In the genomic region with DNA sequence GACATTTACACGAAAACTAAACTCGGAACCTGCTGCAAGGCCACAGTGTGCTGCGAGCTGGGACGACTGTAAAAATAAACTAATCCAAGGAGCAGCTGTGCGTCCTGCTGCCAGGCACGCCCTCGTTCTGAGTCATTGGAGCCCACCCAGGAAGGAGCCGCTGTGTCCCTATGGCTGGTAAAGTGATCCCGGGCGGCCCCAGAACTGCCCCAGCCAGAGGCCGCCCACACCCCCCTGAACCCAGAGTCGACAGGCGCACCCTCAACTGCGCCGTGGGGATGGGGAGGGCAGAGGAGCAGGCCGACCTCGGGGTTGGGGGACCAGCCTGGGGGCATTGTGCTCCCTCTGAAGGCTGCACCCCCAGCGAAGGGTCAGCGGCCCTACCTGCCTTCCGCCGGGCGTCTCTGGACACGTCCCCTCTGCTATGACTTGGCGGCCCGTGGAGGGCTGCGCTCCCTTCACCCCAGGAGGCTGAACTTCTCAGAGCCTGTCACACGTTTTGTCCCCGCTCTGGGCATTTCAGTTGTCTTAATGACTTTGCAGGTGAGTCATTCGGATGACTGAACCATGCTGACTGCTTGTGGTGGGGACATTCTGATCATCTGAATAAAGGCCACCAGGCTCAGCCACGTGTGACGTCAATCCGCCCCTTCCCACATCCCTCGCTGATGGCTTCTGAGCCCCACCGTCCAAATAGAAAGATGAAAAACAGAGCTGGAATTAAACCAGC, we compare ENCODE assay signal across 1 cellular context.
TF ChIP-seq lines count a peak whose summit lies in the region.

No MANE protein-coding gene starts in this region.

TF ChIP-seq in HEK293, 187 proteins besides CTCF, POLR2A, EP300 and RAD21 (continued from another document and continues in another):
- TF ChIP-seq, protein P1, sequence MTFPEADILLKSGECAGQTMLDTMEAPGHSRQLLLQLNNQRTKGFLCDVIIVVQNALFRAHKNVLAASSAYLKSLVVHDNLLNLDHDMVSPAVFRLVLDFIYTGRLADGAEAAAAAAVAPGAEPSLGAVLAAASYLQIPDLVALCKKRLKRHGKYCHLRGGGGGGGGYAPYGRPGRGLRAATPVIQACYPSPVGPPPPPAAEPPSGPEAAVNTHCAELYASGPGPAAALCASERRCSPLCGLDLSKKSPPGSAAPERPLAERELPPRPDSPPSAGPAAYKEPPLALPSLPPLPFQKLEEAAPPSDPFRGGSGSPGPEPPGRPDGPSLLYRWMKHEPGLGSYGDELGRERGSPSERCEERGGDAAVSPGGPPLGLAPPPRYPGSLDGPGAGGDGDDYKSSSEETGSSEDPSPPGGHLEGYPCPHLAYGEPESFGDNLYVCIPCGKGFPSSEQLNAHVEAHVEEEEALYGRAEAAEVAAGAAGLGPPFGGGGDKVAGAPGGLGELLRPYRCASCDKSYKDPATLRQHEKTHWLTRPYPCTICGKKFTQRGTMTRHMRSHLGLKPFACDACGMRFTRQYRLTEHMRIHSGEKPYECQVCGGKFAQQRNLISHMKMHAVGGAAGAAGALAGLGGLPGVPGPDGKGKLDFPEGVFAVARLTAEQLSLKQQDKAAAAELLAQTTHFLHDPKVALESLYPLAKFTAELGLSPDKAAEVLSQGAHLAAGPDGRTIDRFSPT (tag by site-specific recombination; IDR thresholded peaks at IDR 0.05) = peak; percentile 83
- TF ChIP-seq ZNF248 (tag by site-specific recombination; IDR thresholded peaks at IDR 0.05) (no peak), ZNF223 (tag by site-specific recombination; IDR thresholded peaks at IDR 0.05) (no peak), HOXD13 (CRISPR knock-in tag; IDR thresholded peaks at IDR 0.05; ENCODE audit: borderline replicate concordance) (no peak), ZBTB17 (tag by site-specific recombination; IDR thresholded peaks at IDR 0.05) (peak; percentile 47; the same call in 1 of the 2 replicates), KLF7 (tag by site-specific recombination; IDR thresholded peaks at IDR 0.05; ENCODE audit: borderline replicate concordance) (no peak), ZNF23 (tag by site-specific recombination; IDR thresholded peaks at IDR 0.05; ENCODE audit: borderline replicate concordance) (no peak), ZNF138 (tag by site-specific recombination; IDR thresholded peaks at IDR 0.05; ENCODE audit: borderline replicate concordance) (no peak), ZNF404 (tag by site-specific recombination; IDR thresholded peaks at IDR 0.05) (no peak), ZNF433 (tag by site-specific recombination; IDR thresholded peaks at IDR 0.05; ENCODE audit: low read depth) (no peak), ZNF785 (tag by site-specific recombination; IDR thresholded peaks at IDR 0.05) (no peak), GLIS1 (tag by site-specific recombination; IDR thresholded peaks at IDR 0.05) (peak; percentile 94), REPIN1 (tag by site-specific recombination; IDR thresholded peaks at IDR 0.05; ENCODE audit: low read depth) (no peak), ZXDB (tag by site-specific recombination; IDR thresholded peaks at IDR 0.05) (no peak), ZNF548 (tag by site-specific recombination; IDR thresholded peaks at IDR 0.05) (no peak), ZFP3 (tag by site-specific recombination; IDR thresholded peaks at IDR 0.05; ENCODE audit: low read depth) (no peak), GLI4 (tag by site-specific recombination; IDR thresholded peaks at IDR 0.05) (0 out of 2 replicates have a peak, but pooled peaks have one; percentile 43), ZEB2 (tag by site-specific recombination; IDR thresholded peaks at IDR 0.05) (peak; percentile 73; the same call in 1 of the 2 replicates), ZNF266 (tag by site-specific recombination; IDR thresholded peaks at IDR 0.05; ENCODE audit: low read depth) (no peak), ZNF292 (tag by site-specific recombination; IDR thresholded peaks at IDR 0.05; ENCODE audit: borderline replicate concordance, low read depth) (no peak), GFI1B (tag by site-specific recombination; IDR thresholded peaks at IDR 0.05) (no peak), ZNF2 (tag by site-specific recombination; IDR thresholded peaks at IDR 0.05) (no peak), ZSCAN23 (tag by site-specific recombination; IDR thresholded peaks at IDR 0.05) (no peak), ZNF560 (tag by site-specific recombination; IDR thresholded peaks at IDR 0.05; ENCODE audit: borderline replicate concordance) (no peak), PRDM1 (tag by site-specific recombination; IDR thresholded peaks at IDR 0.05) (no peak), ZNF426 (tag by site-specific recombination; IDR thresholded peaks at IDR 0.05) (no peak), ZNF239 (tag by site-specific recombination; IDR thresholded peaks at IDR 0.05) (no peak), MZF1 (tag by site-specific recombination; IDR thresholded peaks at IDR 0.05; ENCODE audit: borderline replicate concordance) (no peak), YY1 (tag by site-specific recombination; IDR thresholded peaks at IDR 0.05) (no peak), ZNF830 (tag by site-specific recombination; IDR thresholded peaks at IDR 0.05; ENCODE audit: low read depth) (no peak), ZFP37 (tag by site-specific recombination; IDR thresholded peaks at IDR 0.05) (peak; percentile 27; the same call in 1 of the 2 replicates), ZNF157 (tag by site-specific recombination; IDR thresholded peaks at IDR 0.05) (no peak), GLIS2 (tag by site-specific recombination; IDR thresholded peaks at IDR 0.05) (peak; percentile 97), ZNF624 (tag by site-specific recombination; IDR thresholded peaks at IDR 0.05) (no peak)
- TF ChIP-seq, protein P2, sequence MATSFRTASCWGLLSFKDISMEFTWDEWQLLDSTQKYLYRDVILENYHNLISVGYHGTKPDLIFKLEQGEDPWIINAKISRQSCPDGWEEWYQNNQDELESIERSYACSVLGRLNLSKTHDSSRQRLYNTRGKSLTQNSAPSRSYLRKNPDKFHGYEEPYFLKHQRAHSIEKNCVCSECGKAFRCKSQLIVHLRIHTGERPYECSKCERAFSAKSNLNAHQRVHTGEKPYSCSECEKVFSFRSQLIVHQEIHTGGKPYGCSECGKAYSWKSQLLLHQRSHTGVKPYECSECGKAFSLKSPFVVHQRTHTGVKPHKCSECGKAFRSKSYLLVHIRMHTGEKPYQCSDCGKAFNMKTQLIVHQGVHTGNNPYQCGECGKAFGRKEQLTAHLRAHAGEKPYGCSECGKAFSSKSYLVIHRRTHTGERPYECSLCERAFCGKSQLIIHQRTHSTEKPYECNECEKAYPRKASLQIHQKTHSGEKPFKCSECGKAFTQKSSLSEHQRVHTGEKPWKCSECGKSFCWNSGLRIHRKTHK (tag by site-specific recombination; IDR thresholded peaks at IDR 0.05) = no peak
- TF ChIP-seq, protein P3, sequence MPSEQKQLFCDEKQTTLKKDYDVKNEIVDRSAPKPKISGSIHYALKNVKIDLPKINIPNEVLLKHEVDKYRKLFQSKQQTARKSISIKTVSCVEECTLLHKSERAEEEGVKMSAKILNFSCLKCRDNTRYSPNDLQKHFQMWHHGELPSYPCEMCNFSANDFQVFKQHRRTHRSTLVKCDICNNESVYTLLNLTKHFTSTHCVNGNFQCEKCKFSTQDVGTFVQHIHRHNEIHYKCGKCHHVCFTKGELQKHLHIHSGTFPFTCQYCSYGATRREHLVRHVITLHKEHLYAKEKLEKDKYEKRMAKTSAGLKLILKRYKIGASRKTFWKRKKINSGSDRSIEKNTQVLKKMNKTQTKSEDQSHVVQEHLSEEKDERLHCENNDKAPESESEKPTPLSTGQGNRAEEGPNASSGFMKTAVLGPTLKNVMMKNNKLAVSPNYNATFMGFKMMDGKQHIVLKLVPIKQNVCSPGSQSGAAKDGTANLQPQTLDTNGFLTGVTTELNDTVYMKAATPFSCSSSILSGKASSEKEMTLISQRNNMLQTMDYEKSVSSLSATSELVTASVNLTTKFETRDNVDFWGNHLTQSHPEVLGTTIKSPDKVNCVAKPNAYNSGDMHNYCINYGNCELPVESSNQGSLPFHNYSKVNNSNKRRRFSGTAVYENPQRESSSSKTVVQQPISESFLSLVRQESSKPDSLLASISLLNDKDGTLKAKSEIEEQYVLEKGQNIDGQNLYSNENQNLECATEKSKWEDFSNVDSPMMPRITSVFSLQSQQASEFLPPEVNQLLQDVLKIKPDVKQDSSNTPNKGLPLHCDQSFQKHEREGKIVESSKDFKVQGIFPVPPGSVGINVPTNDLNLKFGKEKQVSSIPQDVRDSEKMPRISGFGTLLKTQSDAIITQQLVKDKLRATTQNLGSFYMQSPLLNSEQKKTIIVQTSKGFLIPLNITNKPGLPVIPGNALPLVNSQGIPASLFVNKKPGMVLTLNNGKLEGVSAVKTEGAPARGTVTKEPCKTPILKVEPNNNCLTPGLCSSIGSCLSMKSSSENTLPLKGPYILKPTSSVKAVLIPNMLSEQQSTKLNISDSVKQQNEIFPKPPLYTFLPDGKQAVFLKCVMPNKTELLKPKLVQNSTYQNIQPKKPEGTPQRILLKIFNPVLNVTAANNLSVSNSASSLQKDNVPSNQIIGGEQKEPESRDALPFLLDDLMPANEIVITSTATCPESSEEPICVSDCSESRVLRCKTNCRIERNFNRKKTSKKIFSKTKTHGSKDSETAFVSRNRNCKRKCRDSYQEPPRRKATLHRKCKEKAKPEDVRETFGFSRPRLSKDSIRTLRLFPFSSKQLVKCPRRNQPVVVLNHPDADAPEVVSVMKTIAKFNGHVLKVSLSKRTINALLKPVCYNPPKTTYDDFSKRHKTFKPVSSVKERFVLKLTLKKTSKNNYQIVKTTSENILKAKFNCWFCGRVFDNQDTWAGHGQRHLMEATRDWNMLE (tag by site-specific recombination; conservative IDR thresholded peaks at IDR 0.05; ENCODE audit: low read depth) = no peak
- TF ChIP-seq, protein P4, sequence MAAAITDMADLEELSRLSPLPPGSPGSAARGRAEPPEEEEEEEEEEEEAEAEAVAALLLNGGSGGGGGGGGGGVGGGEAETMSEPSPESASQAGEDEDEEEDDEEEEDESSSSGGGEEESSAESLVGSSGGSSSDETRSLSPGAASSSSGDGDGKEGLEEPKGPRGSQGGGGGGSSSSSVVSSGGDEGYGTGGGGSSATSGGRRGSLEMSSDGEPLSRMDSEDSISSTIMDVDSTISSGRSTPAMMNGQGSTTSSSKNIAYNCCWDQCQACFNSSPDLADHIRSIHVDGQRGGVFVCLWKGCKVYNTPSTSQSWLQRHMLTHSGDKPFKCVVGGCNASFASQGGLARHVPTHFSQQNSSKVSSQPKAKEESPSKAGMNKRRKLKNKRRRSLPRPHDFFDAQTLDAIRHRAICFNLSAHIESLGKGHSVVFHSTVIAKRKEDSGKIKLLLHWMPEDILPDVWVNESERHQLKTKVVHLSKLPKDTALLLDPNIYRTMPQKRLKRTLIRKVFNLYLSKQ (tag by site-specific recombination; IDR thresholded peaks at IDR 0.05; ENCODE audit: borderline replicate concordance) = no peak
- TF ChIP-seq, protein P5, sequence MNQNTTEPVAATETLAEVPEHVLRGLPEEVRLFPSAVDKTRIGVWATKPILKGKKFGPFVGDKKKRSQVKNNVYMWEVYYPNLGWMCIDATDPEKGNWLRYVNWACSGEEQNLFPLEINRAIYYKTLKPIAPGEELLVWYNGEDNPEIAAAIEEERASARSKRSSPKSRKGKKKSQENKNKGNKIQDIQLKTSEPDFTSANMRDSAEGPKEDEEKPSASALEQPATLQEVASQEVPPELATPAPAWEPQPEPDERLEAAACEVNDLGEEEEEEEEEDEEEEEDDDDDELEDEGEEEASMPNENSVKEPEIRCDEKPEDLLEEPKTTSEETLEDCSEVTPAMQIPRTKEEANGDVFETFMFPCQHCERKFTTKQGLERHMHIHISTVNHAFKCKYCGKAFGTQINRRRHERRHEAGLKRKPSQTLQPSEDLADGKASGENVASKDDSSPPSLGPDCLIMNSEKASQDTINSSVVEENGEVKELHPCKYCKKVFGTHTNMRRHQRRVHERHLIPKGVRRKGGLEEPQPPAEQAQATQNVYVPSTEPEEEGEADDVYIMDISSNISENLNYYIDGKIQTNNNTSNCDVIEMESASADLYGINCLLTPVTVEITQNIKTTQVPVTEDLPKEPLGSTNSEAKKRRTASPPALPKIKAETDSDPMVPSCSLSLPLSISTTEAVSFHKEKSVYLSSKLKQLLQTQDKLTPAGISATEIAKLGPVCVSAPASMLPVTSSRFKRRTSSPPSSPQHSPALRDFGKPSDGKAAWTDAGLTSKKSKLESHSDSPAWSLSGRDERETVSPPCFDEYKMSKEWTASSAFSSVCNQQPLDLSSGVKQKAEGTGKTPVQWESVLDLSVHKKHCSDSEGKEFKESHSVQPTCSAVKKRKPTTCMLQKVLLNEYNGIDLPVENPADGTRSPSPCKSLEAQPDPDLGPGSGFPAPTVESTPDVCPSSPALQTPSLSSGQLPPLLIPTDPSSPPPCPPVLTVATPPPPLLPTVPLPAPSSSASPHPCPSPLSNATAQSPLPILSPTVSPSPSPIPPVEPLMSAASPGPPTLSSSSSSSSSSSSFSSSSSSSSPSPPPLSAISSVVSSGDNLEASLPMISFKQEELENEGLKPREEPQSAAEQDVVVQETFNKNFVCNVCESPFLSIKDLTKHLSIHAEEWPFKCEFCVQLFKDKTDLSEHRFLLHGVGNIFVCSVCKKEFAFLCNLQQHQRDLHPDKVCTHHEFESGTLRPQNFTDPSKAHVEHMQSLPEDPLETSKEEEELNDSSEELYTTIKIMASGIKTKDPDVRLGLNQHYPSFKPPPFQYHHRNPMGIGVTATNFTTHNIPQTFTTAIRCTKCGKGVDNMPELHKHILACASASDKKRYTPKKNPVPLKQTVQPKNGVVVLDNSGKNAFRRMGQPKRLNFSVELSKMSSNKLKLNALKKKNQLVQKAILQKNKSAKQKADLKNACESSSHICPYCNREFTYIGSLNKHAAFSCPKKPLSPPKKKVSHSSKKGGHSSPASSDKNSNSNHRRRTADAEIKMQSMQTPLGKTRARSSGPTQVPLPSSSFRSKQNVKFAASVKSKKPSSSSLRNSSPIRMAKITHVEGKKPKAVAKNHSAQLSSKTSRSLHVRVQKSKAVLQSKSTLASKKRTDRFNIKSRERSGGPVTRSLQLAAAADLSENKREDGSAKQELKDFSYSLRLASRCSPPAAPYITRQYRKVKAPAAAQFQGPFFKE (tag by site-specific recombination; IDR thresholded peaks at IDR 0.05; ENCODE audit: borderline replicate concordance) = no peak
- TF ChIP-seq, protein P6, sequence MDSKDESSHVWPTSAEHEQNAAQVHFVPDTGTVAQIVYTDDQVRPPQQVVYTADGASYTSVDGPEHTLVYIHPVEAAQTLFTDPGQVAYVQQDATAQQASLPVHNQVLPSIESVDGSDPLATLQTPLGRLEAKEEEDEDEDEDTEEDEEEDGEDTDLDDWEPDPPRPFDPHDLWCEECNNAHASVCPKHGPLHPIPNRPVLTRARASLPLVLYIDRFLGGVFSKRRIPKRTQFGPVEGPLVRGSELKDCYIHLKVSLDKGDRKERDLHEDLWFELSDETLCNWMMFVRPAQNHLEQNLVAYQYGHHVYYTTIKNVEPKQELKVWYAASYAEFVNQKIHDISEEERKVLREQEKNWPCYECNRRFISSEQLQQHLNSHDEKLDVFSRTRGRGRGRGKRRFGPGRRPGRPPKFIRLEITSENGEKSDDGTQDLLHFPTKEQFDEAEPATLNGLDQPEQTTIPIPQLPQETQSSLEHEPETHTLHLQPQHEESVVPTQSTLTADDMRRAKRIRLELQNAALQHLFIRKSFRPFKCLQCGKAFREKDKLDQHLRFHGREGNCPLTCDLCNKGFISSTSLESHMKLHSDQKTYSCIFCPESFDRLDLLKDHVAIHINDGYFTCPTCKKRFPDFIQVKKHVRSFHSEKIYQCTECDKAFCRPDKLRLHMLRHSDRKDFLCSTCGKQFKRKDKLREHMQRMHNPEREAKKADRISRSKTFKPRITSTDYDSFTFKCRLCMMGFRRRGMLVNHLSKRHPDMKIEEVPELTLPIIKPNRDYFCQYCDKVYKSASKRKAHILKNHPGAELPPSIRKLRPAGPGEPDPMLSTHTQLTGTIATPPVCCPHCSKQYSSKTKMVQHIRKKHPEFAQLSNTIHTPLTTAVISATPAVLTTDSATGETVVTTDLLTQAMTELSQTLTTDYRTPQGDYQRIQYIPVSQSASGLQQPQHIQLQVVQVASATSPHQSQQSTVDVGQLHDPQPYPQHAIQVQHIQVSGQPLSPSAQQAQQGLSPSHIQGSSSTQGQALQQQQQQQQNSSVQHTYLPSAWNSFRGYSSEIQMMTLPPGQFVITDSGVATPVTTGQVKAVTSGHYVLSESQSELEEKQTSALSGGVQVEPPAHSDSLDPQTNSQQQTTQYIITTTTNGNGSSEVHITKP (tag by site-specific recombination; IDR thresholded peaks at IDR 0.05) = peak; percentile 95
